In genomic region chr12:116673713-116674112, GRCh38 we compare ENCODE assay signal across 10 cellular contexts.
DNase-seq lines count a peak whose midpoint lies in the region; ATAC-seq and TF ChIP-seq lines count a peak whose summit lies in the region.
"Had no signal": no experiment of that assay in that cellular context is flagged by ENCODE, and none has a peak within 500 bp of the region (broad histone marks: within the 10 kb centered on the region; RNA-seq: fewer than 3 reads in every experiment).

No MANE protein-coding gene starts in this region.

- no peak overlapping the region for H3K4me3 ChIP-seq in mesendoderm (ENCODE audit: low read length)
- H3K4me3 ChIP-seq: thoracic aorta had no signal

- H3K9ac ChIP-seq in H9 (ENCODE audit: extremely low read depth, insufficient read length, low read length) (no peak overlapping the region), mesendoderm (ENCODE audit: low read length) (no peak overlapping the region)

- no peak overlapping the region for H3K27ac Mint-ChIP-seq in H9
- H3K27ac Mint-ChIP-seq in T-cell = peak overlapping the region; percentile 63 to 95

- no peaks in the 10 kb centered on the region for H3K36me3 ChIP-seq in mesendoderm (ENCODE audit: control insufficient read depth, insufficient read depth, low read length)
- H3K36me3 ChIP-seq: thoracic aorta had no signal

- ATAC-seq in T-cell (replicated peaks in 1 of 4) (no peak), GM18498 (IDR thresholded peaks at IDR 0.05; ENCODE audit: unreplicated experiment) (no peak)
- no peak for ATAC-seq in activated CD4-positive, CD25-positive, alpha-beta regulatory T cell treated with anti-CD3 and anti-CD28 coated beads, Interleukin-2, amount 50 U/mL, for 24 hours

- no peak overlapping the region for H2BK20ac ChIP-seq in H9 (ENCODE audit: low read depth, low read length, poor library complexity, severe bottlenecking)

- WGBS in H9 (ENCODE audit: extremely low coverage, insufficient read length, low lambda C conversion rate) = no CpG with 5 or more reads among the region's 7 CpGs
- WGBS in mesendoderm (ENCODE audit: extremely low coverage, insufficient coverage, low lambda C conversion rate) = no CpG with 5 or more reads among the region's 7 CpGs

- H3K56ac ChIP-seq in H9 (ENCODE audit: insufficient read length, low read depth, low read length) (no peak overlapping the region), mesendoderm (ENCODE audit: low read length) (no peak overlapping the region)

- DNase-seq in NCI-H510A treated with DMSO at 0.1 percent for 48 hours (lab: John Stamatoyannopoulos, UW) = peak; percentile 23
- DNase-seq in NCI-H510A (lab: John Stamatoyannopoulos, UW) = no peak
- peak; percentile 65 for DNase-seq in H9
- DNase-seq in T-cell = no peak
- peak; percentile 75 for DNase-seq in mesendoderm
- no peak for DNase-seq in AG08395 (ENCODE audit: low spot score)
- DNase-seq: NCI-H1092 treated with DMSO at 0.1 percent for 48 hours had no signal

- H3K4ac ChIP-seq in H9 (ENCODE audit: low read depth, low read length) (no peak overlapping the region), mesendoderm (ENCODE audit: low read depth, low read length) (no peak overlapping the region)

- H3K27ac ChIP-seq in H9 (ENCODE audit: insufficient read length, low read depth, low read length) = no peak overlapping the region
- H3K27ac ChIP-seq in mesendoderm (ENCODE audit: low read depth, low read length) = no peak overlapping the region
- H3K27ac ChIP-seq: thoracic aorta had no signal

- H3K4me2 ChIP-seq in H9 (ENCODE audit: insufficient read depth, insufficient read length, low read length) (no peak overlapping the region), mesendoderm (ENCODE audit: low read length) (no peak overlapping the region)

- no peak overlapping the region for H2BK120ac ChIP-seq in H9 (ENCODE audit: low read depth, low read length, poor library complexity, severe bottlenecking)
- no peak overlapping the region for H2BK120ac ChIP-seq in mesendoderm (ENCODE audit: low read depth, low read length)

- H3K23ac ChIP-seq in H9 (ENCODE audit: insufficient read length, low read depth, low read length) (no peak overlapping the region), mesendoderm (ENCODE audit: low read length) (no peak overlapping the region)

- H4K5ac ChIP-seq in H9 (ENCODE audit: insufficient read length, low read depth, low read length) (no peak overlapping the region), mesendoderm (ENCODE audit: low read length) (no peak overlapping the region)

- no peak overlapping the region for H4K8ac ChIP-seq in H9 (replicated peaks; ENCODE audit: insufficient read length, low read depth, low read length)
- no peak overlapping the region for H4K8ac ChIP-seq in mesendoderm (ENCODE audit: low read depth, low read length)

- H3K27me3 Mint-ChIP-seq in H9 (ENCODE audit: low read depth) = no peaks in the 10 kb centered on the region; the same call in 1 of the 2 replicates
- no peaks in the 10 kb centered on the region for H3K27me3 Mint-ChIP-seq in T-cell

- POLR2A ChIA-PET in T-cell (lab: Charles Lee) = no interaction called here

- H2AFZ ChIP-seq in H9 (ENCODE audit: low read length) = no peak overlapping the region

- H3K27me3 ChIP-seq in H9 (ENCODE audit: insufficient read depth, low read length) (no peaks in the 10 kb centered on the region), mesendoderm (ENCODE audit: insufficient read depth, low read length, poor library complexity) (no peaks in the 10 kb centered on the region)

- no peak overlapping the region for H3K18ac ChIP-seq in H9 (ENCODE audit: insufficient read length, low read depth, low read length)
- H3K18ac ChIP-seq in mesendoderm (ENCODE audit: low read length) = no peak overlapping the region

- peak; percentile 42 for TF ChIP-seq CTCF in H9 (conservative IDR thresholded peaks at IDR 0.05)

- H2BK15ac ChIP-seq in H9 (ENCODE audit: low read depth, low read length) (no peak overlapping the region), mesendoderm (replicated peaks; ENCODE audit: low read depth) (no peak overlapping the region)

- no peaks in the 10 kb centered on the region for H3K9me3 ChIP-seq in H9 (ENCODE audit: control insufficient read depth, low read depth, low read length)
- H3K9me3 ChIP-seq: thoracic aorta had no signal

- H4K91ac ChIP-seq in H9 (ENCODE audit: insufficient read length, low read depth, low read length) = no peak overlapping the region

- H3T11ph ChIP-seq in H9 (ENCODE audit: low read length) = no peak overlapping the region

- no peak overlapping the region for H2BK5ac ChIP-seq in H9 (ENCODE audit: insufficient read length, low read length)
- no peak overlapping the region for H2BK5ac ChIP-seq in mesendoderm (ENCODE audit: low read length)

- no peak overlapping the region for H2BK12ac ChIP-seq in H9 (ENCODE audit: insufficient read length, low read depth, low read length)

- no peaks in the 10 kb centered on the region for H3K23me2 ChIP-seq in H9 (ENCODE audit: insufficient read length, low read depth, low read length, poor library complexity, severe bottlenecking)

- H3K79me2 ChIP-seq in H9 (ENCODE audit: insufficient read depth, low read length) (no peaks in the 10 kb centered on the region), mesendoderm (ENCODE audit: control insufficient read depth, insufficient read depth, low read length) (no peaks in the 10 kb centered on the region)

- H3K9me3 Mint-ChIP-seq in H9 (no peaks in the 10 kb centered on the region; a peak in 1 of 5 replicates), T-cell (no peaks in the 10 kb centered on the region)

- H3K4me1 ChIP-seq in H9 (ENCODE audit: insufficient read depth, low read length) (no peaks in the 10 kb centered on the region), mesendoderm (ENCODE audit: control insufficient read depth, low read depth, low read length) (no peaks in the 10 kb centered on the region)

- H3K4me1 Mint-ChIP-seq in H9 = peaks cover 4 to 10% of the 10 kb centered on the region in 2 experiments; a peak in 3 of 4 replicates
- H3K4me1 Mint-ChIP-seq in T-cell = peaks cover 44 to 45% (median 44%) of the 10 kb centered on the region in 3 donors

- H3K14ac ChIP-seq in H9 (ENCODE audit: insufficient read depth, low read length) = no peak overlapping the region

- H2AK5ac ChIP-seq in H9 (ENCODE audit: insufficient read length, low read length) (no peak overlapping the region), mesendoderm (ENCODE audit: low read length) (no peak overlapping the region)

- H3K79me1 ChIP-seq in H9 (ENCODE audit: insufficient read depth, low read depth, low read length, poor library complexity, severe bottlenecking) (no peaks in the 10 kb centered on the region), mesendoderm (ENCODE audit: low read length) (no peaks in the 10 kb centered on the region)

- H3K4me3 Mint-ChIP-seq in H9 (no peak overlapping the region), T-cell (peak overlapping the region in 1 of 3 donors; percentile 81)

- H4K20me1 ChIP-seq in H9 (ENCODE audit: control insufficient read depth, insufficient read depth, insufficient read length) = no peaks in the 10 kb centered on the region

- H3K36me3 Mint-ChIP-seq in H9 (ENCODE audit: insufficient read depth in 1 of 3, low read depth in 3 of 3) (no peaks in the 10 kb centered on the region), T-cell (no peaks in the 10 kb centered on the region)

- CTCF ChIA-PET in T-cell (lab: Charles Lee) = interaction anchor here in 1 of 2 donors (0.6 to 0.7 kb wide), 2 partner anchors 264 to 536 kb away, joined by 3 to 4 read pairs; no protein-coding TSS in a partner anchor

Comparison
In these comparisons a context has a peak if more than half of its experiments do, and no peak if none do; other contexts are left out.
1. DNase-seq: peak in NCI-H510A treated with DMSO at 0.1 percent for 48 hours (single experiment), H9 (single experiment) and mesendoderm (single experiment); none in NCI-H510A (single experiment), T-cell (0 of 34) and AG08395 (single experiment).
2. H3K27ac Mint-ChIP-seq: peak in T-cell (2 of 2); none in H9 (0 of 3).